In genomic region chr14:24162083-24162482, GRCh38 we compare ENCODE assay signal across 9 cellular contexts. TPM values are rescaled to one million over a fixed set of nuclear protein-coding genes. Genes with fewer than 3 reads are reported as not detected.
DNase-seq lines count a peak whose midpoint lies in the region; ATAC-seq, FAIRE-seq and TF ChIP-seq lines count a peak whose summit lies in the region.
"Had no signal": no experiment of that assay in that cellular context is flagged by ENCODE, and none has a peak within 500 bp of the region (broad histone marks: within the 10 kb centered on the region; RNA-seq: fewer than 3 reads in every experiment).

No MANE protein-coding gene starts in this region.

- H3K9me3 Mint-ChIP-seq in MCF 10A (ENCODE audit: unreplicated experiment): no peaks in the 10 kb centered on the region

- H3K4me3 Mint-ChIP-seq in MCF 10A (ENCODE audit: unreplicated experiment): peak overlapping the region; percentile 88

- no peak for TF ChIP-seq POLR2A in tibial nerve (IDR thresholded peaks at IDR 0.05)

- intact Hi-C loops in MCF 10A (cut with micrococcal nuclease): loop anchor here (5.0 kb wide), 1 partner anchor 70 kb away; the partner anchor contains the start of gene PCK2

- H4K8ac ChIP-seq in mesendoderm (ENCODE audit: low read depth, low read length): no peak overlapping the region

- BruUV-seq in MCF 10A (replicated peaks; lab: Mats Ljungman, UMichigan): no TSS peak

- peak overlapping the region; percentile 74 for H3K9ac ChIP-seq in mesendoderm (ENCODE audit: low read length)

- H3K4me1 Mint-ChIP-seq in MCF 10A (ENCODE audit: insufficient read depth, unreplicated experiment): peaks cover 11% of the 10 kb centered on the region

- CTCF ChIA-PET in MCF 10A (lab: Yijun Ruan, JAX): interaction anchor here (1.2 to 6.8 kb wide), 12 partner anchors 11 to 141 kb away, joined by 4 to 141 read pairs (median 8); partner anchors contain the start of genes DCAF11, IPO4, NRL and PSME2

- peaks cover 67% of the 10 kb centered on the region for H3K36me3 Mint-ChIP-seq in MCF 10A (ENCODE audit: insufficient read depth, unreplicated experiment)

- POLR2A ChIA-PET in MCF 10A (lab: Yijun Ruan, JAX): interaction anchor here (0.6 to 3.7 kb wide), 10 partner anchors 9 to 1510 kb away, joined by 3 to 30 read pairs (median 8); partner anchors contain the start of genes DCAF11, EMC9, IPO4 and NRL

- DNase-seq in activated effector memory CD4-positive, alpha-beta T cell treated with anti-CD3 and anti-CD28 coated beads, Interleukin-2, amount 50 U/mL, for 16 hours: peak; percentile 72
- DNase-seq in activated effector memory CD4-positive, alpha-beta T cell treated with Interleukin-2 at 50 U/mL for 16 hours: no peak
- DNase-seq in MCF 10A (ENCODE audit: unreplicated experiment) (no peak), mesendoderm (no peak), tibial nerve (ENCODE audit: low spot score in 2 of 2) (no peak), HTR-8/SVneo (ENCODE audit: insufficient read length, low spot score) (no peak)
- no peak for DNase-seq in activated CD4-positive, CD25-positive, alpha-beta regulatory T cell treated with anti-CD3 and anti-CD28 coated beads, Interleukin-2, amount 50 U/mL, for 72 hours

- WGBS in mesendoderm (ENCODE audit: extremely low coverage, insufficient coverage, low lambda C conversion rate): no CpG with 5 or more reads among the region's 8 CpGs
- 29 to 47% methylated on average over 2 to 8 of the region's 8 CpGs for WGBS in tibial nerve, 2 donors

- H3K4ac ChIP-seq in mesendoderm (ENCODE audit: low read depth, low read length): no peak overlapping the region

- H3K36me3 ChIP-seq in mesendoderm (ENCODE audit: control insufficient read depth, insufficient read depth, low read length): peaks cover 18% of the 10 kb centered on the region
- H3K36me3 ChIP-seq in tibial nerve: peaks cover 10 to 80% (median 46%) of the 10 kb centered on the region in 3 donors

- no peak overlapping the region for H3K4me3 ChIP-seq in mesendoderm (ENCODE audit: low read length)
- H3K4me3 ChIP-seq in tibial nerve: peak overlapping the region; percentile 61 to 91 (median 88)

- no peak overlapping the region for H3K18ac ChIP-seq in mesendoderm (ENCODE audit: low read length)

- TF ChIP-seq EP300 in tibial nerve (IDR thresholded peaks at IDR 0.05): no peak

- H2BK5ac ChIP-seq in mesendoderm (ENCODE audit: low read length): no peak overlapping the region

- FAIRE-seq in HTR-8/SVneo (lab: Jason Lieb, UNC): no peak
- FAIRE-seq: islet of Langerhans had no signal

- H2BK120ac ChIP-seq in mesendoderm (ENCODE audit: low read depth, low read length): no peak overlapping the region

- no peak for ATAC-seq in HG03521 (IDR thresholded peaks at IDR 0.05; ENCODE audit: unreplicated experiment)

- no peak overlapping the region for H4K5ac ChIP-seq in mesendoderm (ENCODE audit: low read length)

- no peak overlapping the region for H3K4me2 ChIP-seq in mesendoderm (ENCODE audit: low read length)

- TF ChIP-seq CTCF in MCF 10A (IDR thresholded peaks at IDR 0.05; ENCODE audit: unreplicated experiment) (no peak), tibial nerve (IDR thresholded peaks at IDR 0.05) (no peak)

- H3K27me3 Mint-ChIP-seq in MCF 10A (ENCODE audit: insufficient read depth, unreplicated experiment): no peaks in the 10 kb centered on the region

- no peak overlapping the region for H3K27ac Mint-ChIP-seq in MCF 10A (ENCODE audit: low read depth, unreplicated experiment)

- no peak overlapping the region for H2AK5ac ChIP-seq in mesendoderm (ENCODE audit: low read length)

- no peaks in the 10 kb centered on the region for H3K9me3 ChIP-seq in tibial nerve

- peak overlapping the region; percentile 67 for H3K56ac ChIP-seq in mesendoderm (ENCODE audit: low read length)

- H2BK15ac ChIP-seq in mesendoderm (replicated peaks; ENCODE audit: low read depth): no peak overlapping the region

- H3K27me3 ChIP-seq in mesendoderm (ENCODE audit: insufficient read depth, low read length, poor library complexity) (no peaks in the 10 kb centered on the region), tibial nerve (no peaks in the 10 kb centered on the region)

- peaks cover 2% of the 10 kb centered on the region for H3K79me1 ChIP-seq in mesendoderm (ENCODE audit: low read length)

- H3K23ac ChIP-seq in mesendoderm (ENCODE audit: low read length): no peak overlapping the region

- H3K27ac ChIP-seq in mesendoderm (ENCODE audit: low read depth, low read length) (no peak overlapping the region), tibial nerve (peak overlapping the region; percentile 94 to 99 (median 97))

- H3K4me1 ChIP-seq in mesendoderm (ENCODE audit: control insufficient read depth, low read depth, low read length) (peaks cover 5% of the 10 kb centered on the region), tibial nerve (peaks cover 0 to 46% (median 19%) of the 10 kb centered on the region in 4 donors)

- no peaks in the 10 kb centered on the region for H3K79me2 ChIP-seq in mesendoderm (ENCODE audit: control insufficient read depth, insufficient read depth, low read length)

RNA-seq across cellular contexts. Expression of gene IRF9, which starts 1.0 kb away (rescaled TPM):
- total RNA-seq in MCF 10A (2022) (13.6 and 23.8 TPM in 2 replicates), tibial nerve (100 to 1,000 TPM in 1 of 4 donors, 10 to 100 TPM in 3; 55.7 to 106 (median 65.8) TPM)
- 5.0 TPM for polyA plus RNA-seq in mesendoderm (2013, experiment 1 of 2)
- polyA plus RNA-seq in mesendoderm (2013, experiment 2 of 2): 6.0 TPM

RNA-seq across cellular contexts. Expression of gene REC8, which starts 9.8 kb away (rescaled TPM):
- total RNA-seq in MCF 10A (2022) (6.1 and 12.1 TPM in 2 replicates), tibial nerve (10 to 100 TPM in 3 of 4 donors, 1 to 10 TPM in 1; 6.5 to 25.5 (median 16.3) TPM)
- 16.9 TPM for polyA plus RNA-seq in mesendoderm (2013, experiment 1 of 2)
- polyA plus RNA-seq in mesendoderm (2013, experiment 2 of 2): 15.6 TPM

RNA-seq across cellular contexts. Expression of gene RNF31, which starts 14.8 kb away (rescaled TPM):
- total RNA-seq in MCF 10A (2022): 62.2 and 67.4 TPM in 2 replicates
- 56.1 TPM for polyA plus RNA-seq in mesendoderm (2013, experiment 1 of 2)
- 50.3 TPM for polyA plus RNA-seq in mesendoderm (2013, experiment 2 of 2)
- total RNA-seq in tibial nerve: 100 to 1,000 TPM in 1 of 4 donors, 10 to 100 TPM in 3; 33.5 to 112 (median 72.9) TPM

RNA-seq across cellular contexts. Expression of gene PSME2, which starts 15.7 kb away (rescaled TPM):
- total RNA-seq in MCF 10A (2022): 134 and 135 TPM in 2 replicates
- 96.5 TPM for polyA plus RNA-seq in mesendoderm (2013, experiment 1 of 2)
- 93.0 TPM for polyA plus RNA-seq in mesendoderm (2013, experiment 2 of 2)
- 10 to 100 TPM; 33.7 to 64.0 (median 51.9) TPM for total RNA-seq in tibial nerve

RNA-seq across cellular contexts. Expression of gene EMC9, which starts 20.7 kb away (rescaled TPM):
- 49.2 and 49.9 TPM in 2 replicates for total RNA-seq in MCF 10A (2022)
- 23.2 TPM for polyA plus RNA-seq in mesendoderm (2013, experiment 1 of 2)
- polyA plus RNA-seq in mesendoderm (2013, experiment 2 of 2): 21.0 TPM
- 10 to 100 TPM in 2 of 4 donors, 1 to 10 TPM in 2; 9.2 to 22.7 (median 14.4) TPM for total RNA-seq in tibial nerve
